12 cellular contexts compared by ENCODE assay signal in the genomic region with DNA sequence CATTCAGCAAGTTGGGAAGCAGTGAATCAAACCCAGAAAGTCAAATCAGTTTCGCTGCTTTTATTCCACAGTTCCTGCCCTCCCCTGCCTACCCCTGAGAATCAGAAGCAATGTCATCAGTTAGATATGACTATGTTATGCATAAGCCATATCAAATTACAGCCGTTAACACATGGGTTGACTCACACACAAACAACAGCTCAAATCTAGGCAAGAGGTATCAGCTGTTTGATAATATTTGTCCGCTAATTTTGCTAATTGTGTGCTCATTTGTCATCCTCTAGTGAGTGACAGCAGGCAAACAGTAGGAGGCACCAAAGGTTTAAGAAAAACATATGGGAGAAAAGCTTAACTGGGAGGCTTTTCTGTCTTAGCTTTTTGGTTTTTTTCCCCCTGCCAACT.
DNase-seq lines count a peak whose midpoint lies in the region; ATAC-seq and TF ChIP-seq lines count a peak whose summit lies in the region.
"Had no signal": no experiment of that assay in that cellular context is flagged by ENCODE, and none has a peak within 500 bp of the region (broad histone marks: within the 10 kb centered on the region; RNA-seq: fewer than 3 reads in every experiment).

No MANE protein-coding gene starts in this region.

- ATAC-seq in HG02798 (IDR thresholded peaks at IDR 0.05; ENCODE audit: poor library complexity, unreplicated experiment): no peak

- H3K27me3 Mint-ChIP-seq in nephron progenitor cell (ENCODE audit: low read depth, poor library complexity): peaks cover 16% of the 10 kb centered on the region

- no peak overlapping the region for H3K4me3 Mint-ChIP-seq in nephron progenitor cell

- no peaks in the 10 kb centered on the region for H3K9me3 ChIP-seq in fibroblast of lung (ENCODE audit: control insufficient read depth, insufficient read depth, low read depth, low read length)
- H3K9me3 ChIP-seq: right atrium auricular region had no signal

- no peaks in the 10 kb centered on the region for H4K20me1 ChIP-seq in fibroblast of lung (ENCODE audit: control insufficient read depth, extremely low read depth, insufficient read depth, low read length)

- H3K4me3 ChIP-seq in fibroblast of lung (replicated peaks in 1 of 4; ENCODE audit: control extremely low read depth in 1 of 4, insufficient read depth in 1 of 4, low read depth in 3 of 4, low read length in 4 of 4): no peak overlapping the region
- H3K4me3 ChIP-seq: right atrium auricular region had no signal

- DNase-seq in CD1c-positive myeloid dendritic cell (ENCODE audit: extremely low spot score) (peak; percentile 8), GM13977 (ENCODE audit: low spot score) (peak; percentile 26), NCI-H774 (lab: John Stamatoyannopoulos, UW) (peak; percentile 66), fibroblast of lung (ENCODE audit: low read depth in 2 of 2) (peak; percentile 5 to 37), NCI-H510A (lab: John Stamatoyannopoulos, UW) (no peak), NCI-H2029 treated with DMSO at 0.1 percent for 48 hours (lab: John Stamatoyannopoulos, UW) (no peak), nephron progenitor cell (no peak)
- DNase-seq: activated gamma-delta T cell treated with Interleukin-2 at 50 U/mL for 16 hours; effector CD8-positive, alpha-beta T cell; left cardiac atrium had no signal

- no peak overlapping the region for H3K9ac ChIP-seq in fibroblast of lung (ENCODE audit: insufficient read depth, low read length)

- H3K9me3 Mint-ChIP-seq in nephron progenitor cell: no peaks in the 10 kb centered on the region

- TF ChIP-seq CTCF in GM13977 (IDR thresholded peaks at IDR 0.05; ENCODE audit: extremely low read depth, insufficient read depth, missing control alignments): peak; percentile 47
- TF ChIP-seq CTCF in fibroblast of lung (conservative IDR thresholded peaks at IDR 0.05 in 1 of 2, IDR thresholded peaks at IDR 0.05 in 1 of 2; ENCODE audit: low read depth in 1 of 2, low read length in 2 of 2): no peak
- TF ChIP-seq CTCF in nephron progenitor cell (IDR thresholded peaks at IDR 0.05): no peak

- H3K27ac ChIP-seq in fibroblast of lung (ENCODE audit: insufficient read depth, low read length): no peak overlapping the region
- H3K27ac ChIP-seq: right atrium auricular region had no signal

- H2AFZ ChIP-seq in fibroblast of lung (ENCODE audit: low read length): no peak overlapping the region

- H3K4me1 ChIP-seq in fibroblast of lung (ENCODE audit: control insufficient read depth, extremely low read depth, insufficient read depth, low read length): peaks cover 3% of the 10 kb centered on the region
- H3K4me1 ChIP-seq: right atrium auricular region had no signal

- in situ Hi-C loops in GM13977 (cut with MboI; ENCODE audit: low pct_unique_long_range_greater_than_20kb, low sequenced_read_pairs, unreplicated experiment): loop anchor here (25.0 kb wide), 1 partner anchor 210 kb away; no protein-coding TSS in a partner anchor

- no peaks in the 10 kb centered on the region for H3K79me2 ChIP-seq in fibroblast of lung (ENCODE audit: control insufficient read depth, insufficient read depth, low read length)

- H3K27ac Mint-ChIP-seq in nephron progenitor cell: no peak overlapping the region

- peaks cover 16% of the 10 kb centered on the region for H3K4me1 Mint-ChIP-seq in nephron progenitor cell

- H3K36me3 ChIP-seq in fibroblast of lung (ENCODE audit: control insufficient read depth, insufficient read depth, low read length): no peaks in the 10 kb centered on the region
- H3K36me3 ChIP-seq: right atrium auricular region had no signal

- H3K27me3 ChIP-seq in fibroblast of lung (ENCODE audit: control insufficient read depth, insufficient read depth, low read length): no peaks in the 10 kb centered on the region
- H3K27me3 ChIP-seq: right atrium auricular region had no signal

- H3K4me2 ChIP-seq in fibroblast of lung (ENCODE audit: extremely low read depth, insufficient read depth, low read length): no peak overlapping the region

- H3K36me3 Mint-ChIP-seq in nephron progenitor cell (ENCODE audit: low read depth): no peaks in the 10 kb centered on the region

Comparison
In these comparisons a context has a peak if more than half of its experiments do, and no peak if none do; other contexts are left out.
1. DNase-seq: peak in CD1c-positive myeloid dendritic cell (single experiment), GM13977 (single experiment), NCI-H774 (single experiment) and fibroblast of lung (2 of 2); none in NCI-H510A (single experiment), NCI-H2029 treated with DMSO at 0.1 percent for 48 hours (single experiment) and nephron progenitor cell (single experiment).